Comparison of ENCODE assay signal across 8 cellular contexts in genomic region chr7:16668049-16668858, GRCh38. TPM values are rescaled to one million over a fixed set of nuclear protein-coding genes. Genes with fewer than 3 reads are reported as not detected.
DNase-seq lines count a peak whose midpoint lies in the region; TF ChIP-seq lines count a peak whose summit lies in the region.

No MANE protein-coding gene starts in this region.

- DNase-seq in HS-27A (ENCODE audit: low read depth) (peak; percentile 74), iPS-NIHi11 (ENCODE audit: low spot score) (peak; percentile 30), tibial nerve (ENCODE audit: low spot score in 2 of 2) (peak; percentile 33 to 65), NCI-H2171 (lab: John Stamatoyannopoulos, UW) (no peak)
- no peak for DNase-seq in activated T-helper 2 cell treated with anti-CD3 and anti-CD28 coated beads, Interferon-gamma antibody, Interleukin-2, Interleukin-4, amounts not matched to agents 10 μg/mL and 5 μg/mL and 100 μg/mL, durations not matched to agents 14 hours and 24 hours and 36 hours (ENCODE audit: low spot score)
- DNase-seq in stimulated activated CD4-positive, alpha-beta T cell treated with anti-CD3 and anti-CD28 coated beads, Interleukin-4, amount 100 ng/mL, for 4 hours = no peak
- no peak for DNase-seq in stimulated activated naive CD4-positive, alpha-beta T cell treated with Interleukin-2 at 50 U/mL for 16 hours (lab: John Stamatoyannopoulos, UW)
- no peak for DNase-seq in activated effector memory CD4-positive, alpha-beta T cell treated with Interleukin-2 at 50 U/mL for 16 hours

- H3K9me3 ChIP-seq in tibial nerve = no peaks in the 10 kb centered on the region

- TF ChIP-seq CTCF in tibial nerve (IDR thresholded peaks at IDR 0.05) = no peak

- H3K4me3 Mint-ChIP-seq in activated T-helper 2 cell treated with anti-CD3 and anti-CD28 coated beads, Interferon-gamma antibody, Interleukin-2, Interleukin-4, amounts not matched to agents 10 μg/mL and 5 μg/mL and 100 μg/mL, durations not matched to agents 14 hours and 24 hours and 36 hours (ENCODE audit: low read depth) = no peak overlapping the region

- H3K27ac Mint-ChIP-seq in activated T-helper 2 cell treated with anti-CD3 and anti-CD28 coated beads, Interferon-gamma antibody, Interleukin-2, Interleukin-4, amounts not matched to agents 10 μg/mL and 5 μg/mL and 100 μg/mL, durations not matched to agents 14 hours and 24 hours and 36 hours = peak overlapping the region; percentile 46

- peak in 1 of 2 donors; percentile 83 for TF ChIP-seq EP300 in tibial nerve (IDR thresholded peaks at IDR 0.05)

- no peak overlapping the region for H3K4me3 ChIP-seq in tibial nerve

- H3K4me1 Mint-ChIP-seq in activated T-helper 2 cell treated with anti-CD3 and anti-CD28 coated beads, Interferon-gamma antibody, Interleukin-2, Interleukin-4, amounts not matched to agents 10 μg/mL and 5 μg/mL and 100 μg/mL, durations not matched to agents 14 hours and 24 hours and 36 hours (ENCODE audit: low read depth) = peaks cover 20% of the 10 kb centered on the region

- peaks cover 0 to 26% (median 10%) of the 10 kb centered on the region in 4 donors for H3K4me1 ChIP-seq in tibial nerve

- peak overlapping the region; percentile 28 to 82 (median 68) for H3K27ac ChIP-seq in tibial nerve

- TF ChIP-seq POLR2A in tibial nerve (IDR thresholded peaks at IDR 0.05) = peak in 1 of 2 donors; percentile 12

- H3K27me3 ChIP-seq in tibial nerve = no peaks in the 10 kb centered on the region

- WGBS in tibial nerve, 2 donors = 41 to 57% methylated on average over 11 of the region's 11 CpGs

- intact Hi-C loops in activated T-helper 2 cell treated with anti-CD3 and anti-CD28 coated beads, Interferon-gamma antibody, Interleukin-2, Interleukin-4, amounts not matched to agents 10 μg/mL and 5 μg/mL and 100 μg/mL, durations not matched to agents 14 hours and 24 hours and 36 hours (cut with micrococcal nuclease) = no loop called here

- peaks cover 75% of the 10 kb centered on the region for H3K36me3 Mint-ChIP-seq in activated T-helper 2 cell treated with anti-CD3 and anti-CD28 coated beads, Interferon-gamma antibody, Interleukin-2, Interleukin-4, amounts not matched to agents 10 μg/mL and 5 μg/mL and 100 μg/mL, durations not matched to agents 14 hours and 24 hours and 36 hours (ENCODE audit: low read depth)

- H3K27me3 Mint-ChIP-seq in activated T-helper 2 cell treated with anti-CD3 and anti-CD28 coated beads, Interferon-gamma antibody, Interleukin-2, Interleukin-4, amounts not matched to agents 10 μg/mL and 5 μg/mL and 100 μg/mL, durations not matched to agents 14 hours and 24 hours and 36 hours (ENCODE audit: low read depth) = no peaks in the 10 kb centered on the region

- H3K9me3 Mint-ChIP-seq in activated T-helper 2 cell treated with anti-CD3 and anti-CD28 coated beads, Interferon-gamma antibody, Interleukin-2, Interleukin-4, amounts not matched to agents 10 μg/mL and 5 μg/mL and 100 μg/mL, durations not matched to agents 14 hours and 24 hours and 36 hours = peaks cover 6% of the 10 kb centered on the region

- peaks cover 0 to 11% (median 0%) of the 10 kb centered on the region in 3 donors for H3K36me3 ChIP-seq in tibial nerve

RNA-seq across cellular contexts. Expression of gene BZW2, which starts 22.3 kb away (rescaled TPM):
- 82.9 and 90.2 TPM in 2 replicates for total RNA-seq in activated T-helper 2 cell treated with anti-CD3 and anti-CD28 coated beads, Interferon-gamma antibody, Interleukin-2, Interleukin-4, amounts not matched to agents 10 μg/mL and 5 μg/mL and 100 μg/mL, durations not matched to agents 14 hours and 24 hours and 36 hours
- 10 to 100 TPM; 50.2 to 69.3 (median 52.3) TPM for total RNA-seq in tibial nerve

RNA-seq across cellular contexts. Expression of gene ANKMY2, which starts 22.7 kb away (rescaled TPM):
- total RNA-seq in activated T-helper 2 cell treated with anti-CD3 and anti-CD28 coated beads, Interferon-gamma antibody, Interleukin-2, Interleukin-4, amounts not matched to agents 10 μg/mL and 5 μg/mL and 100 μg/mL, durations not matched to agents 14 hours and 24 hours and 36 hours = 8.7 TPM in 2 replicates
- 10 to 100 TPM; 10.0 to 15.3 (median 13.7) TPM for total RNA-seq in tibial nerve

Comparison
In these comparisons a context has a peak if more than half of its experiments do, and no peak if none do; other contexts are left out.
1. DNase-seq: peak in HS-27A (single experiment), iPS-NIHi11 (single experiment) and tibial nerve (2 of 2); none in activated T-helper 2 cell treated with anti-CD3 and anti-CD28 coated beads, Interferon-gamma antibody, Interleukin-2, Interleukin-4, amounts not matched to agents 10 μg/mL and 5 μg/mL and 100 μg/mL, durations not matched to agents 14 hours and 24 hours and 36 hours (single experiment), stimulated activated CD4-positive, alpha-beta T cell treated with anti-CD3 and anti-CD28 coated beads, Interleukin-4, amount 100 ng/mL, for 4 hours (0 of 2), NCI-H2171 (single experiment), stimulated activated naive CD4-positive, alpha-beta T cell treated with Interleukin-2 at 50 U/mL for 16 hours (single experiment) and activated effector memory CD4-positive, alpha-beta T cell treated with Interleukin-2 at 50 U/mL for 16 hours (single experiment).